Comparison of ENCODE assay signal across 19 cellular contexts in genomic region chr5:116585227-116585626, GRCh38. TPM values are rescaled to one million over a fixed set of nuclear protein-coding genes. Genes with fewer than 3 reads are reported as not detected.
DNase-seq lines count a peak whose midpoint lies in the region; TF ChIP-seq lines count a peak whose summit lies in the region.
"Had no signal": no experiment of that assay in that cellular context is flagged by ENCODE, and none has a peak within 500 bp of the region (broad histone marks: within the 10 kb centered on the region; RNA-seq: fewer than 3 reads in every experiment).

No MANE protein-coding gene starts in this region.

- intact Hi-C loops in MCF 10A (cut with micrococcal nuclease) (no loop called here), breast epithelium (cut with DNase I; ENCODE audit: low total_unique reads) (no loop called here), colonic mucosa (cut with DNase I) (no loop called here)

- H3K4me1 ChIP-seq in breast epithelium, result no peaks in the 10 kb centered on the region
- no peaks in the 10 kb centered on the region for H3K4me1 ChIP-seq in colonic mucosa
- H3K4me1 ChIP-seq: A549, BLaER1 had no signal

- H3K36me3 ChIP-seq in breast epithelium (no peaks in the 10 kb centered on the region), colonic mucosa (no peaks in the 10 kb centered on the region)
- H3K36me3 ChIP-seq: BLaER1 had no signal

- TF ChIP-seq POLR2A in breast epithelium (IDR thresholded peaks at IDR 0.05), result no peak

- POLR2A ChIA-PET in MCF 10A (lab: Yijun Ruan, JAX), result interaction anchor here (1.0 to 1.2 kb wide), 3 partner anchors 10 to 186 kb away, joined by 3 to 4 read pairs (median 3); no protein-coding TSS in a partner anchor

- no TSS peak for BruUV-seq in MCF 10A (replicated peaks; lab: Mats Ljungman, UMichigan)

- no peak for TF ChIP-seq CTCF in MCF 10A (IDR thresholded peaks at IDR 0.05; ENCODE audit: unreplicated experiment)
- TF ChIP-seq CTCF in breast epithelium (IDR thresholded peaks at IDR 0.05), result no peak
- TF ChIP-seq CTCF in colonic mucosa (IDR thresholded peaks at IDR 0.05), result no peak

- H3K9me3 ChIP-seq in breast epithelium (no peaks in the 10 kb centered on the region), colonic mucosa (no peaks in the 10 kb centered on the region)
- H3K9me3 ChIP-seq: A549, BLaER1 had no signal

- H3K27me3 ChIP-seq in breast epithelium (no peaks in the 10 kb centered on the region), colonic mucosa (no peaks in the 10 kb centered on the region)
- H3K27me3 ChIP-seq: BLaER1 had no signal

- H3K9ac ChIP-seq in colonic mucosa (ENCODE audit: low read depth in 2 of 2, low read length in 2 of 2), result no peak overlapping the region
- H3K9ac ChIP-seq: BLaER1 had no signal

- no peak overlapping the region for H3K27ac Mint-ChIP-seq in MCF 10A (ENCODE audit: low read depth, unreplicated experiment)
- H3K27ac Mint-ChIP-seq: CD14-positive monocyte; CD4-positive, alpha-beta memory T cell had no signal

- peaks cover 17% of the 10 kb centered on the region for H3K4me1 Mint-ChIP-seq in MCF 10A (ENCODE audit: insufficient read depth, unreplicated experiment)
- H3K4me1 Mint-ChIP-seq: CD14-positive monocyte; CD4-positive, alpha-beta memory T cell had no signal

- H3K4me3 ChIP-seq in breast epithelium (no peak overlapping the region), colonic mucosa (no peak overlapping the region)
- H3K4me3 ChIP-seq: A549, BLaER1 had no signal

- peaks cover 5% of the 10 kb centered on the region for H3K9me3 Mint-ChIP-seq in MCF 10A (ENCODE audit: unreplicated experiment)

- no peak overlapping the region for H3K4me3 Mint-ChIP-seq in MCF 10A (ENCODE audit: unreplicated experiment)
- H3K4me3 Mint-ChIP-seq: CD14-positive monocyte had no signal

- peak; percentile 35 for DNase-seq in DMS153 (lab: John Stamatoyannopoulos, UW)
- DNase-seq in DMS153 treated with DMSO at 0.1 percent for 48 hours (lab: John Stamatoyannopoulos, UW; ENCODE audit: unreplicated experiment), result no peak
- DNase-seq in MCF 10A (ENCODE audit: unreplicated experiment), result peak; percentile 2
- DNase-seq in breast epithelium (ENCODE audit: low spot score in 2 of 2), result no peak
- DNase-seq in NCI-H69 (lab: John Stamatoyannopoulos, UW), result peak; percentile 39
- no peak for DNase-seq in UCSD-AML1 (lab: John Stamatoyannopoulos, UW; ENCODE audit: unreplicated experiment)
- no peak for DNase-seq in colonic mucosa
- DNase-seq in NCI-H526 treated with DMSO at 0.1 percent for 48 hours (lab: John Stamatoyannopoulos, UW), result no peak
- DNase-seq: Calu3; CD4-positive, alpha-beta memory T cell; DMS79 treated with DMSO at 0.1 percent for 48 hours; GF-D8; GOT3; H7 had no signal

- no peaks in the 10 kb centered on the region for H3K36me3 Mint-ChIP-seq in MCF 10A (ENCODE audit: insufficient read depth, unreplicated experiment)
- H3K36me3 Mint-ChIP-seq: CD14-positive monocyte; CD4-positive, alpha-beta memory T cell had no signal

- CTCF ChIA-PET in MCF 10A (lab: Yijun Ruan, JAX), result interaction anchor here (1.1 to 2.3 kb wide), 2 partner anchors 9 to 28 kb away, joined by 3 to 10 read pairs; no protein-coding TSS in a partner anchor

- no peaks in the 10 kb centered on the region for H3K27me3 Mint-ChIP-seq in MCF 10A (ENCODE audit: insufficient read depth, unreplicated experiment)

- no peak overlapping the region for H3K27ac ChIP-seq in breast epithelium
- H3K27ac ChIP-seq in colonic mucosa, result no peak overlapping the region
- H3K27ac ChIP-seq: 22Rv1, A549, BLaER1, HL-60 had no signal

RNA-seq across cellular contexts. Expression of gene SEMA6A, which starts 10.6 kb away (rescaled TPM):
- total RNA-seq in MCF 10A (2022) (1.5 and 2.1 TPM in 2 replicates), breast epithelium (10 to 100 TPM; 33.9 to 40.3 (median 35.6) TPM), colonic mucosa (10 to 100 TPM; 66.7 to 89.9 TPM)
- total RNA-seq: CD4-positive, alpha-beta memory T cell had no signal

Comparison
In these comparisons a context has a peak if more than half of its experiments do, and no peak if none do; other contexts are left out.
1. DNase-seq: peak in DMS153 (single experiment), MCF 10A (single experiment) and NCI-H69 (single experiment); none in DMS153 treated with DMSO at 0.1 percent for 48 hours (single experiment), breast epithelium (0 of 2), UCSD-AML1 (single experiment), colonic mucosa (single experiment) and NCI-H526 treated with DMSO at 0.1 percent for 48 hours (single experiment).
2. RNA of gene SEMA6A, which starts 10.6 kb away (total RNA-seq): 66.7 to 89.9 TPM in colonic mucosa and 33.9 to 40.3 TPM in breast epithelium; 1.5 to 2.1 TPM in MCF 10A; every median in the first group is over 10 times any median in the second.